Comparison of ENCODE assay signal across 9 cellular contexts in genomic region chr4:42718336-42718735, GRCh38.
"Had no signal": no experiment of that assay in that cellular context is flagged by ENCODE, and none has a peak within 500 bp of the region (broad histone marks: within the 10 kb centered on the region; RNA-seq: fewer than 3 reads in every experiment).

No MANE protein-coding gene starts in this region.

- H3K4me3 ChIP-seq: GM23248, HAP-1, K562 had no signal

- H3K27ac ChIP-seq: GM23248, HL-60 had no signal

- FAIRE-seq: K562 had no signal

- H3K9ac ChIP-seq: GM23248 had no signal

- DNase-seq: GM23248, GOT3, H7, HFFc6, IMR-90 had no signal

- ATAC-seq: HCT116, K562 had no signal

- H2AFZ ChIP-seq: GM23248 had no signal

- H3K36me3 ChIP-seq: HAP-1 had no signal

- H3K27ac Mint-ChIP-seq: HFFc6 had no signal

- H3K4me3 Mint-ChIP-seq: HFFc6 had no signal

- H3K9me3 ChIP-seq: HAP-1 had no signal
